In the genomic region with DNA sequence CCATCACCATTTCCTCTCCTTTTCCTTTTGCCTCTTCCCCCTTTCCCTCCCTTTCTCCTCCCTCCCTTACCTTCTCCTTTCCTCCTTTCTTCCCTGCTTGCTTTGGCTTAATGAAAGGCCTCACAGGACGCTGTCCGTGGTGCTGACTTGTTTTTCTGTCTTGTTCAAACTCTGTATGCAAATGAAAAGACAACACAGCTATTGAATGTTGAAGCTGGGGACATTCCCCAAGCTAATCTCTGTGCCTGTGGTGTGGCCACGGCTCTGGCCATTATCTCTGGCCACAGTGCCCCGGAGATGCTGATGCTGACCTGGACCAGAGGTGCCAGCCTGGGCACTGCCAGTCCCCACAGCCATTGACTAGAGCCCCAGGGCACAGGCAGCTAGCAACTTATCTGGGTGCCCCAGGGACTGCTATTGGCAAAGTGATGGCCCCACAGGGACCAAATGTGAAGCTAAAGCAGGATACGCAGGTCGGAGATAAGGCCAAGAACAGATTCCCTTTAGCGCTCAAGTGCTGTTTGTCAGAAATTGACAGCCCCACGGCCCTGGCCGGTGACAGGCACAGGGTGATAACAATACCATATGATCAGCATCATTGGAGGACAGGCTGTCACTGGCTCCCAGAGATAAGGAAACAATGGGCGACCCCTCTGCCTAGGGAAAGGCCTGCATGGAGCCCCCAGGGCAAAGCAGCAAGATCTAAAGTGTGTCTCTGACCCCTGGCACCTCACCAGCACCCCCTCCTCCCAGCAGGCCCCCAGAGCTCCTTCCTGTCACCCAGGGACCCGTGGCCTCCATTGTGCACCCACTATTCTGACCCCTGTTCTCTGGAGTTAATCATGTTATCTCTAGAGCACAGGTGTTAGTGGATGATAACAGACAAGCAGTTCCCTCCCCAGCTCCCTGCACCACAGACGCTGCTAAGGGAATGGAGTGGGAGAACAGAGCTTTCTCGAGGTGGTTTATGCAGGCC, we compare ENCODE assay signal across 2 cellular contexts.
TF ChIP-seq lines count a peak whose summit lies in the region.

No MANE protein-coding gene starts in this region.

TF ChIP-seq in K562, 482 proteins besides CTCF, POLR2A, EP300 and RAD21 (continued from another document and continues in another):
- TF ChIP-seq, protein P1, sequence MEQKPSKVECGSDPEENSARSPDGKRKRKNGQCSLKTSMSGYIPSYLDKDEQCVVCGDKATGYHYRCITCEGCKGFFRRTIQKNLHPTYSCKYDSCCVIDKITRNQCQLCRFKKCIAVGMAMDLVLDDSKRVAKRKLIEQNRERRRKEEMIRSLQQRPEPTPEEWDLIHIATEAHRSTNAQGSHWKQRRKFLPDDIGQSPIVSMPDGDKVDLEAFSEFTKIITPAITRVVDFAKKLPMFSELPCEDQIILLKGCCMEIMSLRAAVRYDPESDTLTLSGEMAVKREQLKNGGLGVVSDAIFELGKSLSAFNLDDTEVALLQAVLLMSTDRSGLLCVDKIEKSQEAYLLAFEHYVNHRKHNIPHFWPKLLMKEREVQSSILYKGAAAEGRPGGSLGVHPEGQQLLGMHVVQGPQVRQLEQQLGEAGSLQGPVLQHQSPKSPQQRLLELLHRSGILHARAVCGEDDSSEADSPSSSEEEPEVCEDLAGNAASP (IDR thresholded peaks at IDR 0.05), result no peak
- TF ChIP-seq IRF9 (tag; IDR thresholded peaks at IDR 0.05) (0 out of 2 replicates have a peak, but pooled peaks have one; percentile 47), ZNF140 (CRISPR knock-in tag; IDR thresholded peaks at IDR 0.05) (no peak), CBX5 (IDR thresholded peaks at IDR 0.05; ENCODE audit: borderline replicate concordance, low read depth) (no peak), FOXK2 (conservative IDR thresholded peaks at IDR 0.05 in 1 of 2, IDR thresholded peaks at IDR 0.05 in 1 of 2; ENCODE audit: low read depth in 2 of 2) (0 out of 4 replicates have a peak, but pooled peaks of 1 of the 2 experiments have one; percentile 12), ERF (CRISPR knock-in tag; IDR thresholded peaks at IDR 0.05) (no peak), SRF (CRISPR knock-in tag; IDR thresholded peaks at IDR 0.05) (peak in 1 of 2 experiments; percentile 82; a peak in 2 of 4 replicates), OTX1 (CRISPR knock-in tag; IDR thresholded peaks at IDR 0.05) (peak; percentile 89), MBD2 (IDR thresholded peaks at IDR 0.05; ENCODE audit: borderline replicate concordance, low read depth) (no peak), BRD9 (IDR thresholded peaks at IDR 0.05; ENCODE audit: low read depth, partially characterized antibody) (no peak), PRMT5 (CRISPR knock-in tag; IDR thresholded peaks at IDR 0.05) (peak; percentile 86), NFIX (CRISPR knock-in tag; IDR thresholded peaks at IDR 0.05; ENCODE audit: low read depth) (no peak), TCFL5 (CRISPR knock-in tag; conservative IDR thresholded peaks at IDR 0.05) (no peak), SAFB2 (IDR thresholded peaks at IDR 0.05; ENCODE audit: borderline replicate concordance, low read depth, low read length, severe bottlenecking) (no peak), ZBTB7A (IDR thresholded peaks at IDR 0.05; ENCODE audit: borderline replicate concordance, control insufficient read depth, low read depth, low read length) (no peak), ZNF507 (tag; conservative IDR thresholded peaks at IDR 0.05) (no peak), POLR3A (IDR thresholded peaks at IDR 0.05; ENCODE audit: borderline replicate concordance, extremely low read depth, insufficient read depth, insufficient read length) (no peak), DMBX1 (CRISPR knock-in tag; IDR thresholded peaks at IDR 0.05; ENCODE audit: borderline replicate concordance) (peak; percentile 75; the same call in 1 of the 2 replicates), MECOM (CRISPR knock-in tag; IDR thresholded peaks at IDR 0.05) (peak; percentile 60; the same call in 1 of the 2 replicates), CBX1 (IDR thresholded peaks at IDR 0.05; ENCODE audit: low read depth) (no peak), ZNF232 (CRISPR knock-in tag; IDR thresholded peaks at IDR 0.05) (peak; percentile 76; the same call in 1 of the 2 replicates), ZNF57 (CRISPR knock-in tag; IDR thresholded peaks at IDR 0.05) (no peak), ZBTB9 (CRISPR knock-in tag; IDR thresholded peaks at IDR 0.05) (0 out of 2 replicates have a peak, but pooled peaks have one; percentile 37), CC2D1A (IDR thresholded peaks at IDR 0.05) (peak; percentile 89), CBFA2T3 (IDR thresholded peaks at IDR 0.05) (peak; percentile 96), ZNF695 (CRISPR knock-in tag; IDR thresholded peaks at IDR 0.05) (no peak), ARID1B (IDR thresholded peaks at IDR 0.05) (peak; percentile 96), RBM14 (IDR thresholded peaks at IDR 0.05; ENCODE audit: borderline replicate concordance, insufficient read depth, low read depth, low read length) (no peak)
- TF ChIP-seq, protein P2, sequence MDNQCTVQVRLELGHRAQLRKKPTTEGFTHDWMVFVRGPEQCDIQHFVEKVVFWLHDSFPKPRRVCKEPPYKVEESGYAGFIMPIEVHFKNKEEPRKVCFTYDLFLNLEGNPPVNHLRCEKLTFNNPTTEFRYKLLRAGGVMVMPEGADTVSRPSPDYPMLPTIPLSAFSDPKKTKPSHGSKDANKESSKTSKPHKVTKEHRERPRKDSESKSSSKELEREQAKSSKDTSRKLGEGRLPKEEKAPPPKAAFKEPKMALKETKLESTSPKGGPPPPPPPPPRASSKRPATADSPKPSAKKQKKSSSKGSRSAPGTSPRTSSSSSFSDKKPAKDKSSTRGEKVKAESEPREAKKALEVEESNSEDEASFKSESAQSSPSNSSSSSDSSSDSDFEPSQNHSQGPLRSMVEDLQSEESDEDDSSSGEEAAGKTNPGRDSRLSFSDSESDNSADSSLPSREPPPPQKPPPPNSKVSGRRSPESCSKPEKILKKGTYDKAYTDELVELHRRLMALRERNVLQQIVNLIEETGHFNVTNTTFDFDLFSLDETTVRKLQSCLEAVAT (IDR thresholded peaks at IDR 0.05), result peak in 1 of 2 experiments; percentile 29; a peak in 1 of 4 replicates
- TF ChIP-seq, protein P3, sequence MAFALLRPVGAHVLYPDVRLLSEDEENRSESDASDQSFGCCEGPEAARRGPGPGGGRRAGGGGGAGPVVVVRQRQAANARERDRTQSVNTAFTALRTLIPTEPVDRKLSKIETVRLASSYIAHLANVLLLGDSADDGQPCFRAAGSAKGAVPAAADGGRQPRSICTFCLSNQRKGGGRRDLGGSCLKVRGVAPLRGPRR (CRISPR knock-in tag; IDR thresholded peaks at IDR 0.05), result no peak

TF ChIP-seq in HepG2, 621 proteins besides CTCF, POLR2A, EP300 and RAD21 (continued from another document and continues in another):
- TF ChIP-seq DZIP1 (CRISPR knock-in tag; IDR thresholded peaks at IDR 0.05) (no peak), ZNF746 (CRISPR knock-in tag; IDR thresholded peaks at IDR 0.05) (no peak), MBD4 (IDR thresholded peaks at IDR 0.05; ENCODE audit: borderline replicate concordance, low read length) (no peak), TERF1 (CRISPR knock-in tag; IDR thresholded peaks at IDR 0.05) (no peak), SMARCE1 (IDR thresholded peaks at IDR 0.05; ENCODE audit: borderline replicate concordance) (no peak), ZNF615 (CRISPR knock-in tag; IDR thresholded peaks at IDR 0.05; ENCODE audit: borderline replicate concordance) (no peak), ZNF879 (CRISPR knock-in tag; IDR thresholded peaks at IDR 0.05) (no peak), JARID2 (CRISPR knock-in tag; IDR thresholded peaks at IDR 0.05; ENCODE audit: insufficient replicate concordance) (peak; percentile 75), ZNF605 (CRISPR knock-in tag; IDR thresholded peaks at IDR 0.05) (no peak), TEAD3 (CRISPR knock-in tag; optimal IDR thresholded peaks at IDR 0.05; ENCODE audit: borderline replicate concordance) (peak; percentile 43), ZNF160 (CRISPR knock-in tag; IDR thresholded peaks at IDR 0.05) (peak; percentile 92; the same call in 1 of the 2 replicates), IRF9 (CRISPR knock-in tag; IDR thresholded peaks at IDR 0.05; ENCODE audit: borderline replicate concordance) (no peak)
- TF ChIP-seq, protein P4, sequence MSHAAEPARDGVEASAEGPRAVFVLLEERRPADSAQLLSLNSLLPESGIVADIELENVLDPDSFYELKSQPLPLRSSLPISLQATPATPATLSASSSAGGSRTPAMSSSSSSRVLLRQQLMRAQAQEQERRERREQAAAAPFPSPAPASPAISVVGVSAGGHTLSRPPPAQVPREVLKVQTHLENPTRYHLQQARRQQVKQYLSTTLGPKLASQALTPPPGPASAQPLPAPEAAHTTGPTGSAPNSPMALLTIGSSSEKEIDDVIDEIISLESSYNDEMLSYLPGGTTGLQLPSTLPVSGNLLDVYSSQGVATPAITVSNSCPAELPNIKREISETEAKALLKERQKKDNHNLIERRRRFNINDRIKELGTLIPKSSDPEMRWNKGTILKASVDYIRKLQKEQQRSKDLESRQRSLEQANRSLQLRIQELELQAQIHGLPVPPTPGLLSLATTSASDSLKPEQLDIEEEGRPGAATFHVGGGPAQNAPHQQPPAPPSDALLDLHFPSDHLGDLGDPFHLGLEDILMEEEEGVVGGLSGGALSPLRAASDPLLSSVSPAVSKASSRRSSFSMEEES (CRISPR knock-in tag; IDR thresholded peaks at IDR 0.05), result peak; percentile 91
- TF ChIP-seq, protein P5, sequence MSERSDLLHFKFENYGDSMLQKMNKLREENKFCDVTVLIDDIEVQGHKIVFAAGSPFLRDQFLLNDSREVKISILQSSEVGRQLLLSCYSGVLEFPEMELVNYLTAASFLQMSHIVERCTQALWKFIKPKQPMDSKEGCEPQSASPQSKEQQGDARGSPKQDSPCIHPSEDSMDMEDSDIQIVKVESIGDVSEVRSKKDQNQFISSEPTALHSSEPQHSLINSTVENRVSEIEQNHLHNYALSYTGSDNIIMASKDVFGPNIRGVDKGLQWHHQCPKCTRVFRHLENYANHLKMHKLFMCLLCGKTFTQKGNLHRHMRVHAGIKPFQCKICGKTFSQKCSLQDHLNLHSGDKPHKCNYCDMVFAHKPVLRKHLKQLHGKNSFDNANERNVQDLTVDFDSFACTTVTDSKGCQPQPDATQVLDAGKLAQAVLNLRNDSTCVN (CRISPR knock-in tag; IDR thresholded peaks at IDR 0.05; ENCODE audit: borderline replicate concordance), result peak; percentile 85; the same call in 1 of the 2 replicates
- TF ChIP-seq, protein P6, sequence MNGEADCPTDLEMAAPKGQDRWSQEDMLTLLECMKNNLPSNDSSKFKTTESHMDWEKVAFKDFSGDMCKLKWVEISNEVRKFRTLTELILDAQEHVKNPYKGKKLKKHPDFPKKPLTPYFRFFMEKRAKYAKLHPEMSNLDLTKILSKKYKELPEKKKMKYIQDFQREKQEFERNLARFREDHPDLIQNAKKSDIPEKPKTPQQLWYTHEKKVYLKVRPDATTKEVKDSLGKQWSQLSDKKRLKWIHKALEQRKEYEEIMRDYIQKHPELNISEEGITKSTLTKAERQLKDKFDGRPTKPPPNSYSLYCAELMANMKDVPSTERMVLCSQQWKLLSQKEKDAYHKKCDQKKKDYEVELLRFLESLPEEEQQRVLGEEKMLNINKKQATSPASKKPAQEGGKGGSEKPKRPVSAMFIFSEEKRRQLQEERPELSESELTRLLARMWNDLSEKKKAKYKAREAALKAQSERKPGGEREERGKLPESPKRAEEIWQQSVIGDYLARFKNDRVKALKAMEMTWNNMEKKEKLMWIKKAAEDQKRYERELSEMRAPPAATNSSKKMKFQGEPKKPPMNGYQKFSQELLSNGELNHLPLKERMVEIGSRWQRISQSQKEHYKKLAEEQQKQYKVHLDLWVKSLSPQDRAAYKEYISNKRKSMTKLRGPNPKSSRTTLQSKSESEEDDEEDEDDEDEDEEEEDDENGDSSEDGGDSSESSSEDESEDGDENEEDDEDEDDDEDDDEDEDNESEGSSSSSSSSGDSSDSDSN (CRISPR knock-in tag; IDR thresholded peaks at IDR 0.05), result no peak
- TF ChIP-seq, protein P7, sequence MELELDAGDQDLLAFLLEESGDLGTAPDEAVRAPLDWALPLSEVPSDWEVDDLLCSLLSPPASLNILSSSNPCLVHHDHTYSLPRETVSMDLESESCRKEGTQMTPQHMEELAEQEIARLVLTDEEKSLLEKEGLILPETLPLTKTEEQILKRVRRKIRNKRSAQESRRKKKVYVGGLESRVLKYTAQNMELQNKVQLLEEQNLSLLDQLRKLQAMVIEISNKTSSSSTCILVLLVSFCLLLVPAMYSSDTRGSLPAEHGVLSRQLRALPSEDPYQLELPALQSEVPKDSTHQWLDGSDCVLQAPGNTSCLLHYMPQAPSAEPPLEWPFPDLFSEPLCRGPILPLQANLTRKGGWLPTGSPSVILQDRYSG (CRISPR knock-in tag; IDR thresholded peaks at IDR 0.05), result no peak
